Comparison of ENCODE assay signal across 9 cellular contexts in the genomic region with DNA sequence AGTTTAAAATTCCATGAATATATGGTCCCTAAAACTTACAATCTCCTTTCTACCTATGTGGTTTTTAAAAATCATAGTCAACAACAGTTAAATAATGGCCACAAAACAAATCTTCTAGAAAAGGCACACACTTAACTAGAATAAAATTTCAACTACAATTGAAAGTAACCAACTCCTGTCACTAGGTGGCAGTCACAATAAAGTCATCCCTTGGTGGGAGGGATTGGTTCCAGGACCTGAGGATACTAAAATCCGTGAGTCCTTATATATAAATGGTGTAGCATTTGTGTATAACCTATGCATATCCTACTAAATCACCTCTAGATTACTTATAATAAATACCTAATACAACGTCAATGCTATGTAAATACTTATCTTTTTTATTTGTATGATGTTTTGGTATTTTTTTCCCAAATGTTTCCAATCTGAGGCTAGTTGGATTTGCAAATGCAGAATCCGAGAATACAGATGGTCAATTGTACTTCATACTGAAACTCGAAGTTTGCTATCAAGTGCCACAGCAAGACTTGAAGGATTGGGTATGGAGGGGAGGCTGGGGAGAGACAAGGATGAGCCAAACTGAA.
DNase-seq lines count a peak whose midpoint lies in the region; ATAC-seq and TF ChIP-seq lines count a peak whose summit lies in the region.
"Had no signal": no experiment of that assay in that cellular context is flagged by ENCODE, and none has a peak within 500 bp of the region (broad histone marks: within the 10 kb centered on the region; RNA-seq: fewer than 3 reads in every experiment).

No MANE protein-coding gene starts in this region.

- H3K36me3 Mint-ChIP-seq in nephron progenitor cell (ENCODE audit: low read depth): peaks cover 17% of the 10 kb centered on the region

- H3K36me3 ChIP-seq in RWPE2 (ENCODE audit: low read depth): no peaks in the 10 kb centered on the region

- H3K27me3 ChIP-seq in RWPE2 (ENCODE audit: insufficient read depth, poor library complexity, severe bottlenecking): no peaks in the 10 kb centered on the region

- peak overlapping the region; percentile 62 for H3K27ac Mint-ChIP-seq in nephron progenitor cell
- H3K27ac Mint-ChIP-seq: T-helper 1 cell treated with Interleukin-12 subunit alpha and Interleukin-12 subunit beta and Interleukin-4 antibody, amounts not matched to agents 30 μg/mL and 1 μg/mL, for 36 hours had no signal

- ATAC-seq in RWPE2 (ENCODE audit: low read depth) (peak; percentile 61; the same call in 2 of the 3 replicates), GM21367 (IDR thresholded peaks at IDR 0.05; ENCODE audit: unreplicated experiment) (no peak), HG02678 (IDR thresholded peaks at IDR 0.05; ENCODE audit: unreplicated experiment) (no peak), HG03442 (IDR thresholded peaks at IDR 0.05; ENCODE audit: unreplicated experiment) (no peak)

- H3K4me3 Mint-ChIP-seq in nephron progenitor cell: no peak overlapping the region
- H3K4me3 Mint-ChIP-seq: T-helper 1 cell treated with Interleukin-12 subunit alpha and Interleukin-12 subunit beta and Interleukin-4 antibody, amounts not matched to agents 30 μg/mL and 1 μg/mL, for 36 hours had no signal

- no peaks in the 10 kb centered on the region for H3K9me3 ChIP-seq in RWPE2 (ENCODE audit: severe bottlenecking)

- peak; percentile 98 for TF ChIP-seq CTCF in RWPE2 (IDR thresholded peaks at IDR 0.05; ENCODE audit: poor library complexity, severe bottlenecking)
- peak; percentile 73 for TF ChIP-seq CTCF in epithelial cell of proximal tubule (conservative IDR thresholded peaks at IDR 0.05; ENCODE audit: low read depth, low read length)
- peak; percentile 67 for TF ChIP-seq CTCF in nephron progenitor cell (IDR thresholded peaks at IDR 0.05)

- H3K9me3 Mint-ChIP-seq in nephron progenitor cell: peaks cover 15% of the 10 kb centered on the region
- H3K9me3 Mint-ChIP-seq: T-helper 1 cell treated with Interleukin-12 subunit alpha and Interleukin-12 subunit beta and Interleukin-4 antibody, amounts not matched to agents 30 μg/mL and 1 μg/mL, for 36 hours had no signal

- H3K4me1 Mint-ChIP-seq in nephron progenitor cell: peaks cover 53% of the 10 kb centered on the region

- H3K27me3 Mint-ChIP-seq in nephron progenitor cell (ENCODE audit: low read depth, poor library complexity): no peaks in the 10 kb centered on the region

- peak overlapping the region; percentile 78 for H3K27ac ChIP-seq in RWPE2 (ENCODE audit: poor library complexity, severe bottlenecking)

- H3K4me3 ChIP-seq in RWPE2 (ENCODE audit: severe bottlenecking): no peak overlapping the region
- no peak overlapping the region for H3K4me3 ChIP-seq in epithelial cell of proximal tubule (ENCODE audit: low read depth, low read length)

- peaks cover 13% of the 10 kb centered on the region for H3K4me1 ChIP-seq in RWPE2 (ENCODE audit: insufficient read depth, poor library complexity, severe bottlenecking)

- DNase-seq in D341Med (ENCODE audit: low spot score) (peak; percentile 53), HuH-7 (ENCODE audit: low spot score) (peak; percentile 28), RWPE2 (ENCODE audit: low spot score) (no peak), epithelial cell of proximal tubule (ENCODE audit: low read depth) (no peak), nephron progenitor cell (peak; percentile 23)

Comparison
In these comparisons a context has a peak if more than half of its experiments do, and no peak if none do; other contexts are left out.
1. DNase-seq: peak in D341Med (single experiment), HuH-7 (single experiment) and nephron progenitor cell (single experiment); none in RWPE2 (single experiment) and epithelial cell of proximal tubule (single experiment).
2. Peak in every context shown above with its lines, with median percentiles within 50 percentile points of each other: CTCF ChIP-seq.